ENCODE assay signal across 11 cellular contexts in the genomic region with DNA sequence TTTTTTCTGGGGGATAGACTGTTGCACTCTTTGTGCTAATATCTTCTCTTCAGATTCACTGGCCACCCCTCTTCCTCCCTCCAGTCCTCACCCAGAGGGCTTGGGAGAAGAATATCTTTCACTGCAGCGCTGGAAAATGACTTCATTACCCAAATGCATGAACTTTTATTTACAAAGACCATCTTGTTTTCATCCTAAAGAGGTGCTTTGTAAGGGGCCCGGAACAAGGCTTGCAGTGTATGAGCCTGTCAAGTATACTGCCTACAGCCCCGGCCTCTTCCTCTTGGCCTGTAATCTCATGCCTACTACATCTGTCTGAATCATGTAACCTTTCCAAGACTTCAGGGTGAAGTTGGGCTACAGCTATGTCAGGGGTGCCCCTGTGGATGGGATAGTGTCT. TPM values are rescaled to one million over a fixed set of nuclear protein-coding genes. Genes with fewer than 3 reads are reported as not detected.
A peak's percentile ranks its signal among the peaks of the same experiment; 100 is the strongest.
DNase-seq lines count a peak whose midpoint lies in the region; ATAC-seq and TF ChIP-seq lines count a peak whose summit lies in the region.
"Had no signal": no experiment of that assay in that cellular context is flagged by ENCODE, and none has a peak within 500 bp of the region (broad histone marks: within the 10 kb centered on the region; RNA-seq: fewer than 3 reads in every experiment).

No MANE protein-coding gene starts in this region.

- peaks cover 12% of the 10 kb centered on the region for H3K4me1 Mint-ChIP-seq in activated CD8-positive, alpha-beta T cell treated with anti-CD3 and anti-CD28 coated beads, Interleukin-2, amount 10 ng/mL, durations not matched to agents 7 days and 5 days (ENCODE audit: low read depth)
- H3K4me1 Mint-ChIP-seq in activated CD8-positive, alpha-beta T cell treated with anti-CD3 and anti-CD28 coated beads for 36 hours (ENCODE audit: low read depth), result peaks cover 12% of the 10 kb centered on the region
- H3K4me1 Mint-ChIP-seq in effector memory CD8-positive, alpha-beta T cell (ENCODE audit: low read depth in 2 of 2), result peaks cover 16 to 18% of the 10 kb centered on the region in 2 donors
- H3K4me1 Mint-ChIP-seq in mesothelial cell of epicardium, result peaks cover 49% of the 10 kb centered on the region

- H3K4me3 Mint-ChIP-seq in activated CD8-positive, alpha-beta T cell treated with anti-CD3 and anti-CD28 coated beads, Interleukin-2, amount 10 ng/mL, durations not matched to agents 7 days and 5 days, result no peak overlapping the region
- H3K4me3 Mint-ChIP-seq in activated CD8-positive, alpha-beta T cell treated with anti-CD3 and anti-CD28 coated beads for 36 hours, result no peak overlapping the region
- H3K4me3 Mint-ChIP-seq in effector memory CD8-positive, alpha-beta T cell, result peak overlapping the region; percentile 69 to 87
- peak overlapping the region; percentile 82 for H3K4me3 Mint-ChIP-seq in mesothelial cell of epicardium
- H3K4me3 Mint-ChIP-seq: activated CD4-positive, alpha-beta memory T cell treated with anti-CD3 and anti-CD28 coated beads, Interleukin-2, amount 10 ng/mL, durations not matched to agents 7 days and 5 days had no signal

- H3K9me3 ChIP-seq in thyroid gland, result no peaks in the 10 kb centered on the region

- peaks cover 56% of the 10 kb centered on the region for H3K27me3 Mint-ChIP-seq in activated CD8-positive, alpha-beta T cell treated with anti-CD3 and anti-CD28 coated beads, Interleukin-2, amount 10 ng/mL, durations not matched to agents 7 days and 5 days (ENCODE audit: low read depth)
- H3K27me3 Mint-ChIP-seq in activated CD8-positive, alpha-beta T cell treated with anti-CD3 and anti-CD28 coated beads for 36 hours, result peaks cover 40% of the 10 kb centered on the region
- peaks cover 69 to 82% of the 10 kb centered on the region in 2 donors for H3K27me3 Mint-ChIP-seq in effector memory CD8-positive, alpha-beta T cell
- peaks cover 11% of the 10 kb centered on the region for H3K27me3 Mint-ChIP-seq in mesothelial cell of epicardium (ENCODE audit: low read depth)

- POLR2A ChIA-PET in activated CD8-positive, alpha-beta T cell treated with anti-CD3 and anti-CD28 coated beads, Interleukin-2, amount 10 ng/mL, durations not matched to agents 7 days and 5 days (lab: Charles Lee), result no interaction called here
- POLR2A ChIA-PET in activated CD8-positive, alpha-beta T cell treated with anti-CD3 and anti-CD28 coated beads for 36 hours (lab: Charles Lee), result no interaction called here
- POLR2A ChIA-PET in GM10248 (lab: Yijun Ruan, JAX), result no interaction called here

- H3K27me3 ChIP-seq in thyroid gland, result no peaks in the 10 kb centered on the region

- WGBS in thyroid gland, 2 donors, result 70 to 79% methylated on average over 3 of the region's 3 CpGs

- no peak overlapping the region for H3K4me3 ChIP-seq in thyroid gland (replicated peaks in 1 of 3)

- no peaks in the 10 kb centered on the region for H3K9me3 Mint-ChIP-seq in activated CD8-positive, alpha-beta T cell treated with anti-CD3 and anti-CD28 coated beads, Interleukin-2, amount 10 ng/mL, durations not matched to agents 7 days and 5 days (ENCODE audit: insufficient read depth)
- H3K9me3 Mint-ChIP-seq in activated CD8-positive, alpha-beta T cell treated with anti-CD3 and anti-CD28 coated beads for 36 hours, result no peaks in the 10 kb centered on the region
- H3K9me3 Mint-ChIP-seq in effector memory CD8-positive, alpha-beta T cell, result no peaks in the 10 kb centered on the region
- H3K9me3 Mint-ChIP-seq in mesothelial cell of epicardium, result no peaks in the 10 kb centered on the region
- H3K9me3 Mint-ChIP-seq: activated CD4-positive, alpha-beta memory T cell treated with anti-CD3 and anti-CD28 coated beads, Interleukin-2, amount 10 ng/mL, durations not matched to agents 7 days and 5 days had no signal

- H3K27ac ChIP-seq in thyroid gland, result peak overlapping the region in 2 of 3 donors; percentile 80 to 81

- peaks cover 0 to 6% of the 10 kb centered on the region in 2 donors for H3K4me1 ChIP-seq in thyroid gland

- intact Hi-C loops in activated CD8-positive, alpha-beta T cell treated with anti-CD3 and anti-CD28 coated beads for 36 hours (cut with micrococcal nuclease), result no loop called here
- intact Hi-C loops in thyroid gland (cut with DNase I), result no loop called here

- peak; percentile 13 for DNase-seq in activated CD8-positive, alpha-beta T cell treated with anti-CD3 and anti-CD28 coated beads, Interleukin-2, amount 10 ng/mL, durations not matched to agents 7 days and 5 days
- DNase-seq in activated CD8-positive, alpha-beta T cell treated with anti-CD3 and anti-CD28 coated beads for 36 hours, result no peak
- DNase-seq in effector memory CD8-positive, alpha-beta T cell, result no peak
- DNase-seq in mesothelial cell of epicardium (ENCODE audit: low spot score in 2 of 2, unreplicated experiment in 2 of 2) (no peak), thyroid gland (no peak), T1000 (lab: John Stamatoyannopoulos, UW) (no peak), GM10248 (ENCODE audit: extremely low spot score) (no peak), SIG-M5 (lab: John Stamatoyannopoulos, UW) (no peak)
- DNase-seq: activated CD4-positive, alpha-beta memory T cell treated with anti-CD3 and anti-CD28 coated beads, Interleukin-2, amount 10 ng/mL, durations not matched to agents 7 days and 5 days; cortex of kidney; NCI-H1436 treated with DMSO at 0.1 percent for 48 hours had no signal

- H3K36me3 Mint-ChIP-seq in activated CD8-positive, alpha-beta T cell treated with anti-CD3 and anti-CD28 coated beads, Interleukin-2, amount 10 ng/mL, durations not matched to agents 7 days and 5 days (ENCODE audit: low read depth), result no peaks in the 10 kb centered on the region
- no peaks in the 10 kb centered on the region for H3K36me3 Mint-ChIP-seq in activated CD8-positive, alpha-beta T cell treated with anti-CD3 and anti-CD28 coated beads for 36 hours (ENCODE audit: low read depth)
- H3K36me3 Mint-ChIP-seq in effector memory CD8-positive, alpha-beta T cell (ENCODE audit: insufficient read depth), result no peaks in the 10 kb centered on the region
- H3K36me3 Mint-ChIP-seq in mesothelial cell of epicardium, result no peaks in the 10 kb centered on the region

- ATAC-seq in activated CD8-positive, alpha-beta T cell treated with anti-CD3 and anti-CD28 coated beads, Interleukin-2, amount 10 ng/mL, durations not matched to agents 7 days and 5 days, result no peak
- ATAC-seq in activated CD8-positive, alpha-beta T cell treated with anti-CD3 and anti-CD28 coated beads for 36 hours, result no peak
- ATAC-seq in effector memory CD8-positive, alpha-beta T cell (replicated peaks), result no peak

- no peak overlapping the region for H3K27ac Mint-ChIP-seq in activated CD8-positive, alpha-beta T cell treated with anti-CD3 and anti-CD28 coated beads, Interleukin-2, amount 10 ng/mL, durations not matched to agents 7 days and 5 days
- no peak overlapping the region for H3K27ac Mint-ChIP-seq in activated CD8-positive, alpha-beta T cell treated with anti-CD3 and anti-CD28 coated beads for 36 hours
- no peak overlapping the region for H3K27ac Mint-ChIP-seq in effector memory CD8-positive, alpha-beta T cell
- peak overlapping the region; percentile 90 for H3K27ac Mint-ChIP-seq in mesothelial cell of epicardium
- H3K27ac Mint-ChIP-seq: activated CD4-positive, alpha-beta memory T cell treated with anti-CD3 and anti-CD28 coated beads, Interleukin-2, amount 10 ng/mL, durations not matched to agents 7 days and 5 days had no signal

- no peak for TF ChIP-seq POLR2A in thyroid gland (IDR thresholded peaks at IDR 0.05)

- TF ChIP-seq CTCF in activated CD8-positive, alpha-beta T cell treated with anti-CD3 and anti-CD28 coated beads for 36 hours (IDR thresholded peaks at IDR 0.05), result no peak
- no peak for TF ChIP-seq CTCF in mesothelial cell of epicardium (IDR thresholded peaks at IDR 0.05; ENCODE audit: unreplicated experiment)
- TF ChIP-seq CTCF in thyroid gland (IDR thresholded peaks at IDR 0.05), result no peak
- no peak for TF ChIP-seq CTCF in GM10248 (IDR thresholded peaks at IDR 0.05; ENCODE audit: control extremely low read depth, extremely low read depth, low read depth, missing control alignments)

- CTCF ChIA-PET in activated CD8-positive, alpha-beta T cell treated with anti-CD3 and anti-CD28 coated beads, Interleukin-2, amount 10 ng/mL, durations not matched to agents 7 days and 5 days (lab: Charles Lee), result interaction anchor here (2.5 kb wide), 1 partner anchor 75 kb away, joined by 6 read pairs; no protein-coding TSS in a partner anchor
- CTCF ChIA-PET in activated CD8-positive, alpha-beta T cell treated with anti-CD3 and anti-CD28 coated beads for 36 hours (lab: Charles Lee), result interaction anchor here (0.7 to 1.9 kb wide), 4 partner anchors 12 to 75 kb away, joined by 3 to 4 read pairs (median 3); no protein-coding TSS in a partner anchor
- CTCF ChIA-PET in GM10248 (lab: Yijun Ruan, JAX), result interaction anchor here (0.9 to 1.2 kb wide), 3 partner anchors 15 to 92 kb away, joined by 3 to 6 read pairs (median 3); no protein-coding TSS in a partner anchor

- H3K36me3 ChIP-seq in thyroid gland, result no peaks in the 10 kb centered on the region

RNA-seq across cellular contexts. Expression of a gene that starts 0.6 kb away (rescaled TPM):
- not detected for total RNA-seq in activated CD8-positive, alpha-beta T cell treated with anti-CD3 and anti-CD28 coated beads, Interleukin-2, amount 10 ng/mL, durations not matched to agents 7 days and 5 days
- total RNA-seq in activated CD8-positive, alpha-beta T cell treated with anti-CD3 and anti-CD28 coated beads for 36 hours, result not detected
- total RNA-seq in mesothelial cell of epicardium (41.5 to 49.4 TPM (median 46.4 TPM) in 3 replicates), thyroid gland (10 to 100 TPM; 29.9 to 40.0 (median 35.3) TPM)
- total RNA-seq: activated CD4-positive, alpha-beta memory T cell treated with anti-CD3 and anti-CD28 coated beads, Interleukin-2, amount 10 ng/mL, durations not matched to agents 7 days and 5 days had no signal

Comparison
In these comparisons a context has a peak if more than half of its experiments do, and no peak if none do; other contexts are left out.
1. H3K4me3 Mint-ChIP-seq: peak in effector memory CD8-positive, alpha-beta T cell (2 of 2) and mesothelial cell of epicardium (single experiment); none in activated CD8-positive, alpha-beta T cell treated with anti-CD3 and anti-CD28 coated beads, Interleukin-2, amount 10 ng/mL, durations not matched to agents 7 days and 5 days (single experiment) and activated CD8-positive, alpha-beta T cell treated with anti-CD3 and anti-CD28 coated beads for 36 hours (single experiment).
2. RNA of a gene that starts 0.6 kb away (total RNA-seq): 41.5 to 49.4 TPM in mesothelial cell of epicardium and 29.9 to 40.0 TPM in thyroid gland; not detected in activated CD8-positive, alpha-beta T cell treated with anti-CD3 and anti-CD28 coated beads for 36 hours and not detected in activated CD8-positive, alpha-beta T cell treated with anti-CD3 and anti-CD28 coated beads, Interleukin-2, amount 10 ng/mL, durations not matched to agents 7 days and 5 days; every median in the first group is over 10 times any median in the second.